26 cellular contexts compared by ENCODE assay signal in genomic region chr12:21552983-21553673, GRCh38. TPM values are rescaled to one million over a fixed set of nuclear protein-coding genes. Genes with fewer than 3 reads are reported as not detected.
"Had no signal": no experiment of that assay in that cellular context is flagged by ENCODE, and none has a peak within 500 bp of the region (broad histone marks: within the 10 kb centered on the region; RNA-seq: fewer than 3 reads in every experiment).

No MANE protein-coding gene starts in this region.

- H3K4me1 ChIP-seq: breast epithelium, Peyer's patch, SJSA1 had no signal

- H3K27me3 ChIP-seq: breast epithelium, Peyer's patch, SJSA1 had no signal

- H3K9me3 Mint-ChIP-seq: activated naive CD4-positive, alpha-beta T cell treated with anti-CD3 and anti-CD28 coated beads, Interleukin-2, amount 50 U/mL, for 24 hours; activated T-cell treated with anti-CD3 and anti-CD28 coated beads, Interleukin-2, amount 50 U/mL, for 24 hours; activated T-helper 1 cell treated with anti-CD3 and anti-CD28 coated beads, Interleukin-12 subunit alpha, Interleukin-12 subunit beta, Interleukin-2, Interleukin-4 antibody, amounts not matched to agents 30 ng/mL and 10 ng/mL and 1 ng/mL, durations not matched to agents 14 hours and 24 hours and 36 hours; T-helper 1 cell treated with Interleukin-12 subunit alpha and Interleukin-12 subunit beta and Interleukin-4 antibody, amounts not matched to agents 30 μg/mL and 1 μg/mL, for 36 hours; WTC11 had no signal

- H3K27ac ChIP-seq: breast epithelium, Peyer's patch, RWPE1, SJSA1 had no signal

- DNase-seq: activated CD4-positive, alpha-beta T cell treated with anti-CD3 and anti-CD28 coated beads, Interleukin-2, amount 10 ng/mL, durations not matched to agents 24 days and 14 days; activated CD4-positive, alpha-beta T cell treated with anti-CD3 and anti-CD28 coated beads, Interleukin-2, amount 50 U/mL, for 48 hours; activated CD4-positive, CD25-positive, alpha-beta regulatory T cell treated with anti-CD3 and anti-CD28 coated beads, Interleukin-2, amount 50 U/mL, for 72 hours; activated CD8-positive, alpha-beta memory T cell treated with anti-CD3 and anti-CD28 coated beads, Interleukin-2, amount 10 ng/mL, durations not matched to agents 7 days and 5 days; activated effector memory CD4-positive, alpha-beta T cell treated with Interleukin-2 at 50 U/mL for 16 hours; activated naive CD4-positive, alpha-beta T cell; activated T-cell treated with anti-CD3 and anti-CD28 coated beads, Interleukin-2, amount 50 U/mL, for 24 hours; aorta; caudate nucleus; Kasumi-1; NCI-H1048; NCI-H1930; NCI-H345; NCI-H510A; NCI-H526 treated with DMSO at 0.1 percent for 48 hours; Peyer's patch; Right ventricle myocardium superior had no signal

- H3K27ac Mint-ChIP-seq: activated CD4-positive, alpha-beta T cell treated with anti-CD3 and anti-CD28 coated beads, Interleukin-2, amount 10 ng/mL, durations not matched to agents 24 days and 14 days; activated CD8-positive, alpha-beta memory T cell treated with anti-CD3 and anti-CD28 coated beads, Interleukin-2, amount 10 ng/mL, durations not matched to agents 7 days and 5 days; activated naive CD4-positive, alpha-beta T cell treated with anti-CD3 and anti-CD28 coated beads, Interleukin-2, amount 50 U/mL, for 24 hours; activated T-cell treated with anti-CD3 and anti-CD28 coated beads, Interleukin-2, amount 50 U/mL, for 24 hours; activated T-helper 1 cell treated with anti-CD3 and anti-CD28 coated beads, Interleukin-12 subunit alpha, Interleukin-12 subunit beta, Interleukin-2, Interleukin-4 antibody, amounts not matched to agents 30 ng/mL and 10 ng/mL and 1 ng/mL, durations not matched to agents 14 hours and 24 hours and 36 hours; T-helper 1 cell treated with Interleukin-12 subunit alpha and Interleukin-12 subunit beta and Interleukin-4 antibody, amounts not matched to agents 30 μg/mL and 1 μg/mL, for 36 hours; WTC11 had no signal

- H3K27me3 Mint-ChIP-seq: activated CD4-positive, alpha-beta T cell treated with anti-CD3 and anti-CD28 coated beads, Interleukin-2, amount 10 ng/mL, durations not matched to agents 24 days and 14 days; activated CD8-positive, alpha-beta memory T cell treated with anti-CD3 and anti-CD28 coated beads, Interleukin-2, amount 10 ng/mL, durations not matched to agents 7 days and 5 days; activated naive CD4-positive, alpha-beta T cell treated with anti-CD3 and anti-CD28 coated beads, Interleukin-2, amount 50 U/mL, for 24 hours; activated T-cell treated with anti-CD3 and anti-CD28 coated beads, Interleukin-2, amount 50 U/mL, for 24 hours had no signal

- H3K36me3 Mint-ChIP-seq: activated CD8-positive, alpha-beta memory T cell treated with anti-CD3 and anti-CD28 coated beads, Interleukin-2, amount 10 ng/mL, durations not matched to agents 7 days and 5 days; activated naive CD4-positive, alpha-beta T cell treated with anti-CD3 and anti-CD28 coated beads, Interleukin-2, amount 50 U/mL, for 24 hours; WTC11 had no signal

- H3K4me1 Mint-ChIP-seq: activated CD8-positive, alpha-beta memory T cell treated with anti-CD3 and anti-CD28 coated beads, Interleukin-2, amount 10 ng/mL, durations not matched to agents 7 days and 5 days; activated naive CD4-positive, alpha-beta T cell treated with anti-CD3 and anti-CD28 coated beads, Interleukin-2, amount 50 U/mL, for 24 hours; WTC11 had no signal

- H3K36me3 ChIP-seq: breast epithelium, Peyer's patch, SJSA1 had no signal

- ATAC-seq: activated CD8-positive, alpha-beta memory T cell treated with anti-CD3 and anti-CD28 coated beads, Interleukin-2, amount 10 ng/mL, durations not matched to agents 7 days and 5 days; K562; WTC11 had no signal

- H3K9me3 ChIP-seq: breast epithelium, Peyer's patch, SJSA1 had no signal

- H3K4me3 ChIP-seq: breast epithelium, K562, Peyer's patch, SJSA1 had no signal

- H3K4me3 Mint-ChIP-seq: activated CD4-positive, alpha-beta T cell treated with anti-CD3 and anti-CD28 coated beads, Interleukin-2, amount 10 ng/mL, durations not matched to agents 24 days and 14 days; activated CD8-positive, alpha-beta memory T cell treated with anti-CD3 and anti-CD28 coated beads, Interleukin-2, amount 10 ng/mL, durations not matched to agents 7 days and 5 days; activated naive CD4-positive, alpha-beta T cell treated with anti-CD3 and anti-CD28 coated beads, Interleukin-2, amount 50 U/mL, for 24 hours; activated T-cell treated with anti-CD3 and anti-CD28 coated beads, Interleukin-2, amount 50 U/mL, for 24 hours; activated T-helper 1 cell treated with anti-CD3 and anti-CD28 coated beads, Interleukin-12 subunit alpha, Interleukin-12 subunit beta, Interleukin-2, Interleukin-4 antibody, amounts not matched to agents 30 ng/mL and 10 ng/mL and 1 ng/mL, durations not matched to agents 14 hours and 24 hours and 36 hours; T-helper 1 cell treated with Interleukin-12 subunit alpha and Interleukin-12 subunit beta and Interleukin-4 antibody, amounts not matched to agents 30 μg/mL and 1 μg/mL, for 36 hours; WTC11 had no signal

RNA-seq across cellular contexts. Expression of gene SPX, which starts 27.0 kb away (rescaled TPM):
- total RNA-seq: Peyer's patch had no signal

RNA-seq across cellular contexts. Expression of gene GYS2, which starts 51.5 kb away (rescaled TPM):
- total RNA-seq: activated CD4-positive, alpha-beta T cell treated with anti-CD3 and anti-CD28 coated beads, Interleukin-2, amount 10 ng/mL, durations not matched to agents 24 days and 14 days; activated CD8-positive, alpha-beta memory T cell treated with anti-CD3 and anti-CD28 coated beads, Interleukin-2, amount 10 ng/mL, durations not matched to agents 7 days and 5 days; K562; M059J; Peyer's patch; Right ventricle myocardium superior; SJSA1; WTC11 had no signal
- polyA plus RNA-seq: aorta, K562 had no signal
